ENCODE assay signal across 10 cellular contexts in the genomic region with DNA sequence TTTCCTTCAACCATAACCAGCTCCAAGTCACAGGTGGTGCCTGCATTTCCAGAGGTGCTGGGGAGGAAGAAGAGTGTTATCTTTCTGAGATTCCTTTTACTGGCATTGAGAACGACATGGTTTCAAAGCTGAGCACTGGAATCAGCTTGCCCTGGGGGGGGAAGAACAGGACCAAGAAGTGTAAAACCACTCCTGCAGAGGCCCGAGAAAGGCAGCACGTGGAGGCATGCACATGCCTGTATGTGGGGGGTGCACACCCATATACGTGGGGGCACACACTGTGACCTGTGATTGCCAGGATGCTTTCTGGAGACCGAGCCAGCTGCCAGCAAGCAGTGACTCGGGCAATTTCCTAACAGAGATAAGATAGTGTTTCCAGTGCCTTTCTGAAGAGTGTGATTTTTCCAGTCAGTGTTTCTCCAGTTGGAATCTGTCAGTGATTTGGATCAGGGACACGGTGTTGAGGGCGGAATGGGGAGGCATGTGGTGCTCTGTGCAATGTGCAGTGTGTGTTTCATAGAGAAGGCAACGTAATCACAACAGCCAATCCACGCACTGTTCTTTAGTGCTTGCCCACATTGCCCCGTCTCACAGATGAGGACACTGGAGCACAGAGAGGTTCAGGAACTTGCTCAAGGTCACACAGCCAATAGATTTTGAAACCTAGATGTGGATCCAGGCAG. TPM values are rescaled to one million over a fixed set of nuclear protein-coding genes. Genes with fewer than 3 reads are reported as not detected.
DNase-seq lines count a peak whose midpoint lies in the region; ATAC-seq and TF ChIP-seq lines count a peak whose summit lies in the region.
"Had no signal": no experiment of that assay in that cellular context is flagged by ENCODE, and none has a peak within 500 bp of the region (broad histone marks: within the 10 kb centered on the region; RNA-seq: fewer than 3 reads in every experiment).

No MANE protein-coding gene starts in this region.

- H4K20me1 ChIP-seq in mammary epithelial cell (ENCODE audit: insufficient read depth, low read length) = no peaks in the 10 kb centered on the region

- intact Hi-C loops in breast epithelium (cut with DNase I; ENCODE audit: low total_unique reads) (no loop called here), mammary epithelial cell (cut with micrococcal nuclease) (no loop called here), adrenal gland (cut with DNase I) (no loop called here), lower lobe of right lung (cut with DNase I) (no loop called here)

- no peak for TF ChIP-seq POLR2A in breast epithelium (IDR thresholded peaks at IDR 0.05)
- no peak for TF ChIP-seq POLR2A in adrenal gland (IDR thresholded peaks at IDR 0.05)
- no peak for TF ChIP-seq POLR2A in upper lobe of left lung (IDR thresholded peaks at IDR 0.05)

- no peak overlapping the region for H3K4me2 ChIP-seq in mammary epithelial cell (ENCODE audit: insufficient read depth, low read depth, low read length)

- CTCF ChIA-PET in mammary epithelial cell (lab: Charles Lee; ENCODE audit: low non-redundant PET) = no interaction called here

- ATAC-seq in lower lobe of right lung (no peak), upper lobe of left lung (ENCODE audit: low FRiP score in 2 of 2) (no peak)

- no TSS peak for BruUV-seq in mammary epithelial cell (replicated peaks; lab: Mats Ljungman, UMichigan)

- no peak overlapping the region for H3K27ac ChIP-seq in breast epithelium
- no peak overlapping the region for H3K27ac ChIP-seq in mammary epithelial cell (ENCODE audit: insufficient read depth, low read depth, low read length)
- H3K27ac ChIP-seq in adrenal gland = peak overlapping the region in 4 of 5 donors; percentile 30 to 83 (median 34)
- H3K27ac ChIP-seq in lower lobe of right lung = peak overlapping the region; percentile 83
- H3K27ac ChIP-seq in upper lobe of left lung = peak overlapping the region; percentile 71 to 88 (median 84)

- TF ChIP-seq CTCF in breast epithelium (IDR thresholded peaks at IDR 0.05) (no peak), mammary epithelial cell (conservative IDR thresholded peaks at IDR 0.05 in 1 of 2, IDR thresholded peaks at IDR 0.05 in 1 of 2; ENCODE audit: extremely low read depth in 1 of 2, insufficient read depth in 1 of 2, low read depth in 1 of 2, low read length in 2 of 2) (no peak), adrenal gland (IDR thresholded peaks at IDR 0.05) (no peak), lower lobe of right lung (IDR thresholded peaks at IDR 0.05) (no peak), upper lobe of left lung (IDR thresholded peaks at IDR 0.05) (no peak)

- 92% methylated on average over 7 of the region's 11 CpGs for WGBS in mammary epithelial cell (ENCODE audit: low coverage, missing lambda C conversion rate)
- 50 to 68% (median 64%) methylated on average over 9 to 11 of the region's 11 CpGs for WGBS in adrenal gland, 4 donors
- 38 to 43% methylated on average over 9 to 11 of the region's 11 CpGs for WGBS in upper lobe of left lung, 2 donors

- DNase-seq in breast epithelium (ENCODE audit: low spot score in 2 of 2) = no peak
- DNase-seq in mammary epithelial cell = no peak
- peak in 2 of 7 donors; percentile 44 to 53 for DNase-seq in adrenal gland
- no peak for DNase-seq in lower lobe of right lung
- DNase-seq in upper lobe of left lung = peak in 1 of 2 donors; percentile 19
- no peak for DNase-seq in NCI-H446 treated with DMSO at 0.1 percent for 48 hours (lab: John Stamatoyannopoulos, UW)
- DNase-seq in activated effector memory CD4-positive, alpha-beta T cell treated with Interleukin-2 at 50 U/mL for 16 hours = no peak
- no peak for DNase-seq in stimulated activated naive CD4-positive, alpha-beta T cell treated with Interleukin-2 at 50 U/mL for 16 hours (lab: John Stamatoyannopoulos, UW)
- DNase-seq: Kasumi-1, NCI-H748 treated with DMSO at 0.1 percent for 48 hours had no signal

- H3K36me3 ChIP-seq in breast epithelium = no peaks in the 10 kb centered on the region
- H3K36me3 ChIP-seq in mammary epithelial cell (ENCODE audit: insufficient read depth, low read length) = no peaks in the 10 kb centered on the region
- no peaks in the 10 kb centered on the region for H3K36me3 ChIP-seq in adrenal gland (replicated peaks in 1 of 2)
- H3K36me3 ChIP-seq in lower lobe of right lung = no peaks in the 10 kb centered on the region
- H3K36me3 ChIP-seq in upper lobe of left lung = no peaks in the 10 kb centered on the region

- dilution Hi-C loops in mammary epithelial cell (cut with HindIII; ENCODE audit: low sequenced_read_pairs) = no loop called here

- H3K27me3 ChIP-seq in breast epithelium = no peaks in the 10 kb centered on the region
- no peaks in the 10 kb centered on the region for H3K27me3 ChIP-seq in mammary epithelial cell (ENCODE audit: insufficient read depth, low read length)
- H3K27me3 ChIP-seq in adrenal gland = no peaks in the 10 kb centered on the region
- H3K27me3 ChIP-seq in lower lobe of right lung (ENCODE audit: low read depth) = no peaks in the 10 kb centered on the region
- H3K27me3 ChIP-seq in upper lobe of left lung = no peaks in the 10 kb centered on the region

- H3K4me1 ChIP-seq in breast epithelium = peaks cover 0 to 6% of the 10 kb centered on the region in 2 donors
- peaks cover 8% of the 10 kb centered on the region for H3K4me1 ChIP-seq in mammary epithelial cell (ENCODE audit: insufficient read depth, low read length)
- H3K4me1 ChIP-seq in adrenal gland (replicated peaks in 1 of 2) = peaks cover 4 to 16% of the 10 kb centered on the region in 2 donors
- peaks cover 31% of the 10 kb centered on the region for H3K4me1 ChIP-seq in lower lobe of right lung
- H3K4me1 ChIP-seq in upper lobe of left lung = peaks cover 18 to 47% (median 21%) of the 10 kb centered on the region in 4 donors

- no peak overlapping the region for H2AFZ ChIP-seq in mammary epithelial cell (ENCODE audit: low read depth, low read length)

- no peak for TF ChIP-seq EP300 in upper lobe of left lung (IDR thresholded peaks at IDR 0.05)

- in situ Hi-C loops in mammary epithelial cell (cut with MboI; ENCODE audit: low sequenced_read_pairs in 2 of 2) = no loop called here

- H3K9ac ChIP-seq in mammary epithelial cell (ENCODE audit: insufficient read depth, low read length) = no peak overlapping the region

- H3K79me2 ChIP-seq in mammary epithelial cell (ENCODE audit: insufficient read depth, low read length) = peaks cover 5% of the 10 kb centered on the region

- peak overlapping the region in 2 of 3 donors; percentile 21 to 57 for H3K4me3 ChIP-seq in breast epithelium
- H3K4me3 ChIP-seq in mammary epithelial cell (replicated peaks in 1 of 3; ENCODE audit: insufficient read depth in 1 of 3, low read depth in 2 of 3, low read length in 3 of 3) = no peak overlapping the region
- H3K4me3 ChIP-seq in adrenal gland = peak overlapping the region in 1 of 4 donors; percentile 43
- H3K4me3 ChIP-seq in lower lobe of right lung = peak overlapping the region; percentile 58
- H3K4me3 ChIP-seq in upper lobe of left lung = peak overlapping the region in 3 of 4 donors; percentile 44 to 53 (median 48)

- H3K9me3 ChIP-seq in breast epithelium (no peaks in the 10 kb centered on the region), mammary epithelial cell (replicated peaks; ENCODE audit: insufficient read depth, low read length) (no peaks in the 10 kb centered on the region), adrenal gland (replicated peaks in 1 of 3) (no peaks in the 10 kb centered on the region), lower lobe of right lung (no peaks in the 10 kb centered on the region), upper lobe of left lung (no peaks in the 10 kb centered on the region)

RNA-seq across cellular contexts. Expression of a gene that starts 4.2 kb away (rescaled TPM):
- total RNA-seq in breast epithelium (10 to 100 TPM in 1 of 3 donors, 1 to 10 TPM in 2; 6.2 to 19.3 (median 8.2) TPM), mammary epithelial cell (1 to 10 TPM; 6.1 to 6.8 TPM), adrenal gland (10 to 100 TPM in 4 of 8 donors, 1 to 10 TPM in 4; 6.5 to 17.6 (median 10.5) TPM), lower lobe of right lung (15.5 TPM), upper lobe of left lung (100 to 1,000 TPM in 1 of 6 donors, 10 to 100 TPM in 3, 1 to 10 TPM in 2; 7.4 to 110 (median 15.1) TPM)
- polyA plus RNA-seq in mammary epithelial cell (2.0 TPM), adrenal gland (10 to 100 TPM in 2 of 3 donors, 1 to 10 TPM in 1; 7.0 to 12.1 (median 10.1) TPM)
- 1.3 TPM for polyA minus RNA-seq in mammary epithelial cell

RNA-seq across cellular contexts. Expression of a gene that starts 28.5 kb away (rescaled TPM):
- total RNA-seq in breast epithelium = 10 to 100 TPM in 2 of 3 donors, 1 to 10 TPM in 1; 5.6 to 12.8 (median 11.7) TPM
- 1 to 10 TPM; 2.5 to 9.2 TPM for total RNA-seq in mammary epithelial cell
- 9.0 TPM for polyA plus RNA-seq in mammary epithelial cell
- 0.36 TPM for polyA minus RNA-seq in mammary epithelial cell
- 10 to 100 TPM in 6 of 8 donors, 1 to 10 TPM in 2; 2.8 to 18.0 (median 15.9) TPM for total RNA-seq in adrenal gland
- 10 to 100 TPM in 2 of 3 donors, 1 to 10 TPM in 1; 7.7 to 36.5 (median 22.8) TPM for polyA plus RNA-seq in adrenal gland
- 14.1 TPM for total RNA-seq in lower lobe of right lung
- total RNA-seq in upper lobe of left lung = 10 to 100 TPM in 4 of 6 donors, 1 to 10 TPM in 2; 4.8 to 18.3 (median 15.6) TPM

Comparison
In these comparisons a context has a peak if more than half of its experiments do, and no peak if none do; other contexts are left out.
1. H3K4me3 ChIP-seq: peak in breast epithelium (2 of 3), lower lobe of right lung (single experiment) and upper lobe of left lung (3 of 4); none in mammary epithelial cell (0 of 3).
2. H3K27ac ChIP-seq: peak in adrenal gland (4 of 5), lower lobe of right lung (single experiment) and upper lobe of left lung (4 of 4); none in breast epithelium (0 of 2) and mammary epithelial cell (single experiment).